8 cellular contexts compared by ENCODE assay signal in the genomic region with DNA sequence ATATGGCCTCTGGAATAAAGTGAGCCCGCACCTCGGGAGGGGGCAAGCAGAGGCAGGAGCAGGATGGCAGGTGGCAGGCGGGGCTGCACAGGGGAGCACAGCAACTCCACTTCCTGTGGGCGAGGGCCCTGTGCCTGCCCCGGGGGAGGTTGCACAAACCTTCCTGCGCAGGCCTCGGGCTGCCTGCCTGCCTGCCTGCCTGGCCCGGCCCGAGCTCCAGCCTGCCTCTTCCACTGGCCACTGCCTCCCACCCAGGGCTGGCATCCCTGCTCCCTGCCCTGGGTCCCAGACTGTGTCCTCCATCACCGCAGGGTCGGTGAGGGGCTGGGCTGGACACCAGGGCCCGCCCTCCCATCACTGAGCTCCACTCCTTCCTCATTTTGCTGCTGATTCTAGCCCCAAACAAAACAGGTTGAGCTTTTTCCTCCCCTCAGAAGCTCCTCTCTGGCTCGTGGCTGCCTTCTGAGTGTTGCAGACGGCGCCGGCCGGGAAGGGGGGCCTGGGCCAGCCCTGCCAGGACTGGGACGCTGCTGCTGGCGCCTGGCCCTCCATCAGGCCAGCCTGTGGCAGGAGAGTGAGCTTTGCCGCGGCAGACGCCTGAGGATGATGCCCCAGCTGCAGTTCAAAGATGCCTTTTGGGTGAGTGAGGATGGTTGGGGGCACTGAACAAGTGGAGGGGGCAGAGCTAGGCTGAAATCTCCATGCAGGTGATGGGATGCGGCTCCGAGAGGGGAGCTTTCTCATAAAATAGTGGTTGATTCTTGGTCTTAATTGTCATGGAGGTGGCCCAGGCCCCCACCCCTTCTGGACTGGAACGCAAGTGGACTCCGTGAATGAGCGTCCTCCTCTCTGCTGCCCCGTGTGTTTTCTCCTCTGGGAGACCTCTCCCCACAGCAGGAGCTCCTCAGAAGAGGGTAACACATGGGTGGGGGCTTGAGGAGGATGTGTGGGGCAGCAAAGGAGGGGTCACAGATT. TPM values are rescaled to one million over a fixed set of nuclear protein-coding genes. Genes with fewer than 3 reads are reported as not detected.
DNase-seq lines count a peak whose midpoint lies in the region.

A gene (plus strand): TSS at position 156 of the 975 bp plus-strand sequence. CDS start 448 bp downstream, at position 604.

- H3K9me3 ChIP-seq in skeletal muscle tissue (ENCODE audit: control insufficient read depth in 3 of 3, low read length in 3 of 3): no peaks in the 10 kb centered on the region

- peak within 1 kb of the TSS in 2 of 3 donors; percentile 17 to 43 for H3K4me3 ChIP-seq in skeletal muscle tissue (ENCODE audit: low read length in 3 of 3)

- no peak within 1 kb of the TSS for H3K27ac ChIP-seq in skeletal muscle tissue (ENCODE audit: low read depth, low read length)

- peaks cover 7 to 9% (median 8%) of the 10 kb centered on the region in 3 donors for H3K4me1 ChIP-seq in skeletal muscle tissue (ENCODE audit: control insufficient read depth in 3 of 3, insufficient read depth in 3 of 3, low read length in 3 of 3)

- H3K9ac ChIP-seq in skeletal muscle tissue (ENCODE audit: low read depth in 1 of 3, low read length in 3 of 3): peak within 1 kb of the TSS in 1 of 3 donors; percentile 3

- H3K27me3 ChIP-seq in skeletal muscle tissue (ENCODE audit: control insufficient read depth in 3 of 3, insufficient read depth in 3 of 3, low read length in 3 of 3): no peaks in the 10 kb centered on the region

- DNase-seq in SHP77 (lab: John Stamatoyannopoulos, UW) (peak; percentile 44 to 57), SHP77 treated with DMSO at 0.1 percent for 48 hours (lab: John Stamatoyannopoulos, UW) (no peak), NCI-H2227 treated with DMSO at 0.1 percent for 48 hours (lab: John Stamatoyannopoulos, UW) (peak; percentile 20), activated T-cell treated with anti-CD3 and anti-CD28 coated beads for 48 hours (ENCODE audit: low read depth) (peak; percentile 65), globus pallidus (ENCODE audit: low spot score) (peak; percentile 71), NCI-H2029 (lab: John Stamatoyannopoulos, UW) (no peak), RPMI8226 (no peak)

- no peaks in the 10 kb centered on the region for H3K36me3 ChIP-seq in skeletal muscle tissue (ENCODE audit: control insufficient read depth in 3 of 3, insufficient read depth in 3 of 3, low read length in 3 of 3)

RNA-seq across cellular contexts. Expression of the gene that starts here (rescaled TPM):
- total RNA-seq in skeletal muscle tissue: 2.1 TPM

Comparison
In these comparisons a context has a peak if more than half of its experiments do, and no peak if none do; other contexts are left out.
1. DNase-seq: peak in SHP77 (2 of 2), NCI-H2227 treated with DMSO at 0.1 percent for 48 hours (single experiment), activated T-cell treated with anti-CD3 and anti-CD28 coated beads for 48 hours (single experiment) and globus pallidus (single experiment); none in SHP77 treated with DMSO at 0.1 percent for 48 hours (single experiment), NCI-H2029 (single experiment) and RPMI8226 (single experiment).